ENCODE assay signal across 20 cellular contexts in the genomic region with DNA sequence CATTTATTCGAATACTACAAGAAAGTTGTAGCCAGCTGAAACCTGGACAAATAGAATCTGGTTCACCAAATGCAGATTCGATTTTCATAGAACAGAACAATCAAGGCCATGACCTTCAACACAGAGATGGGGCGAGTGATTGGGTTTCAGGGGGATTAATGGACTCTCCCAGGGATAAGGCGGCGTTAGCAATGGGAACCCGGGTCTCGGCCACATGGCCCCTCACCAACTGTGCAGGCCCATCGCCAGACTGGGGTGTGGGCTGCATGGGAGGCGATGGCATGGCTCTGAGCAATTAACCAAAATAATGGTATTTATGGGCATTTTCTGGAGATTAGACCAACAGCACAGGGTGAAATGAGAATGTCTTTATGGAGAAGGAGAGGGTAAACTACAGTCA. TPM values are rescaled to one million over a fixed set of nuclear protein-coding genes. Genes with fewer than 3 reads are reported as not detected.
DNase-seq lines count a peak whose midpoint lies in the region; ATAC-seq and TF ChIP-seq lines count a peak whose summit lies in the region.
"Had no signal": no experiment of that assay in that cellular context is flagged by ENCODE, and none has a peak within 500 bp of the region (broad histone marks: within the 10 kb centered on the region; RNA-seq: fewer than 3 reads in every experiment).

No MANE protein-coding gene starts in this region.

- no peaks in the 10 kb centered on the region for H3K9me2 ChIP-seq in DOHH2 (replicated peaks; ENCODE audit: control insufficient read depth, low read length)

- no peak for DNase-seq in RWPE2 (ENCODE audit: low spot score)
- no peak for DNase-seq in fibroblast of the aortic adventitia (ENCODE audit: low read depth)
- DNase-seq in osteoblast (ENCODE audit: insufficient read length, low spot score, missing footprints): no peak
- DNase-seq in thyroid gland: no peak
- no peak for DNase-seq in ascending aorta (ENCODE audit: low spot score in 2 of 2)
- DNase-seq in hepatic stellate cell (ENCODE audit: low spot score): no peak
- DNase-seq: activated CD4-positive, alpha-beta T cell treated with anti-CD3 and anti-CD28 coated beads for 36 hours; activated gamma-delta T cell treated with Interleukin-2 at 50 U/mL for 16 hours; dorsolateral prefrontal cortex; GF-D8; Kasumi-1; naive B cell; NCI-H1417 treated with DMSO at 0.1 percent for 48 hours; NCI-H226; SIG-M5; stimulated activated CD4-positive, alpha-beta T cell treated with anti-CD3 and anti-CD28 coated beads, Interleukin-2, amount 100 ng/mL, for 48 hours had no signal

- H3K36me3 ChIP-seq in DOHH2 (ENCODE audit: control insufficient read depth, low read length): peaks cover 48% of the 10 kb centered on the region
- H3K36me3 ChIP-seq in RWPE2 (ENCODE audit: low read depth): 0 out of 2 replicates have a peak, but pooled peaks cover 3% of the 10 kb centered on the region
- peaks cover 12% of the 10 kb centered on the region for H3K36me3 ChIP-seq in osteoblast (ENCODE audit: insufficient read depth, low read length)
- no peaks in the 10 kb centered on the region for H3K36me3 ChIP-seq in thyroid gland
- H3K36me3 ChIP-seq in ascending aorta: no peaks in the 10 kb centered on the region
- H3K36me3 ChIP-seq: suprapubic skin had no signal

- H2AFZ ChIP-seq in osteoblast (ENCODE audit: low read length): no peak overlapping the region

- H3K4me3 ChIP-seq in DOHH2 (ENCODE audit: low read length) (no peak overlapping the region), RWPE2 (ENCODE audit: severe bottlenecking) (no peak overlapping the region), fibroblast of the aortic adventitia (ENCODE audit: low read depth, low read length) (peak overlapping the region; percentile 49), osteoblast (ENCODE audit: insufficient read depth, low read length) (peak overlapping the region; percentile 55), thyroid gland (replicated peaks in 1 of 3) (no peak overlapping the region), ascending aorta (no peak overlapping the region)
- H3K4me3 ChIP-seq: suprapubic skin had no signal

- no peak for TF ChIP-seq POLR2A in thyroid gland (IDR thresholded peaks at IDR 0.05)

- peaks cover 96% of the 10 kb centered on the region for H3K79me2 ChIP-seq in DOHH2 (ENCODE audit: control insufficient read depth, low read length)
- peaks cover 97% of the 10 kb centered on the region for H3K79me2 ChIP-seq in osteoblast (ENCODE audit: insufficient read depth, low read length)

- TF ChIP-seq CTCF in DOHH2 (IDR thresholded peaks at IDR 0.05; ENCODE audit: low read depth, low read length, poor library complexity, severe bottlenecking): no peak
- TF ChIP-seq CTCF in RWPE2 (IDR thresholded peaks at IDR 0.05; ENCODE audit: poor library complexity, severe bottlenecking): no peak
- no peak for TF ChIP-seq CTCF in fibroblast of the aortic adventitia (IDR thresholded peaks at IDR 0.05; ENCODE audit: insufficient read depth, low read length)
- TF ChIP-seq CTCF in osteoblast (IDR thresholded peaks at IDR 0.05; ENCODE audit: extremely low read depth, low read depth, low read length): no peak
- no peak for TF ChIP-seq CTCF in thyroid gland (IDR thresholded peaks at IDR 0.05)
- TF ChIP-seq CTCF in ascending aorta (IDR thresholded peaks at IDR 0.05): no peak

- H3K4me1 ChIP-seq in DOHH2 (ENCODE audit: control insufficient read depth, low read length) (peaks cover 72% of the 10 kb centered on the region), RWPE2 (ENCODE audit: insufficient read depth, poor library complexity, severe bottlenecking) (peaks cover 40% of the 10 kb centered on the region), osteoblast (ENCODE audit: insufficient read depth, low read length) (peaks cover 64% of the 10 kb centered on the region), thyroid gland (peaks cover 28 to 78% of the 10 kb centered on the region in 2 donors), ascending aorta (peaks cover 9 to 21% of the 10 kb centered on the region in 2 donors)

- ATAC-seq in RWPE2 (ENCODE audit: low read depth) (no peak), GM19035 (IDR thresholded peaks at IDR 0.05; ENCODE audit: unreplicated experiment) (no peak)
- ATAC-seq: activated CD4-positive, alpha-beta T cell treated with anti-CD3 and anti-CD28 coated beads for 36 hours; left lobe of liver had no signal

- peaks cover 11% of the 10 kb centered on the region for H4K20me1 ChIP-seq in DOHH2 (ENCODE audit: control insufficient read depth, insufficient read depth, low read depth, low read length)
- peaks cover 14% of the 10 kb centered on the region for H4K20me1 ChIP-seq in osteoblast (ENCODE audit: insufficient read depth, low read length)

- WGBS in thyroid gland, 2 donors: 90 to 93% methylated on average over 9 of the region's 9 CpGs

- H3K4me2 ChIP-seq in DOHH2 (ENCODE audit: low read length): peak overlapping the region; percentile 40
- peak overlapping the region; percentile 69 for H3K4me2 ChIP-seq in osteoblast (ENCODE audit: insufficient read depth, low read length)

- H3K27ac ChIP-seq in DOHH2 (ENCODE audit: low read depth, low read length) (no peak overlapping the region; the same call in 1 of the 2 replicates), RWPE2 (ENCODE audit: poor library complexity, severe bottlenecking) (peak overlapping the region; percentile 62), osteoblast (ENCODE audit: low read depth, low read length) (peak overlapping the region; percentile 95), thyroid gland (no peak overlapping the region), ascending aorta (no peak overlapping the region)

- intact Hi-C loops in thyroid gland (cut with DNase I) (no loop called here), ascending aorta (cut with DNase I) (loop anchor here (2.0 kb wide), 1 partner anchor 17 kb away; no protein-coding TSS in a partner anchor)

- H3K9me3 ChIP-seq in DOHH2 (ENCODE audit: control insufficient read depth, insufficient read depth, low read length): no peaks in the 10 kb centered on the region
- H3K9me3 ChIP-seq in RWPE2 (ENCODE audit: severe bottlenecking): no peaks in the 10 kb centered on the region
- H3K9me3 ChIP-seq in osteoblast (ENCODE audit: low read depth, low read length): no peaks in the 10 kb centered on the region
- no peaks in the 10 kb centered on the region for H3K9me3 ChIP-seq in thyroid gland
- H3K9me3 ChIP-seq in ascending aorta: no peaks in the 10 kb centered on the region
- H3K9me3 ChIP-seq: suprapubic skin had no signal

- no peaks in the 10 kb centered on the region for H3K27me3 ChIP-seq in DOHH2 (ENCODE audit: control insufficient read depth, low read length)
- H3K27me3 ChIP-seq in RWPE2 (ENCODE audit: insufficient read depth, poor library complexity, severe bottlenecking): no peaks in the 10 kb centered on the region
- no peaks in the 10 kb centered on the region for H3K27me3 ChIP-seq in osteoblast (ENCODE audit: insufficient read depth, low read length)
- H3K27me3 ChIP-seq in thyroid gland: no peaks in the 10 kb centered on the region
- no peaks in the 10 kb centered on the region for H3K27me3 ChIP-seq in ascending aorta
- H3K27me3 ChIP-seq: dorsolateral prefrontal cortex, suprapubic skin had no signal

- peaks cover 13% of the 10 kb centered on the region; the same call in 1 of the 2 replicates for H3F3A ChIP-seq in DOHH2 (ENCODE audit: control insufficient read depth, insufficient read depth)

RNA-seq across cellular contexts. Expression of gene VGLL4, which starts 34.2 kb away (rescaled TPM):
- 94.2 and 131 TPM in 2 replicates for total RNA-seq in fibroblast of the aortic adventitia (ENCODE audit: low replicate concordance)
- 58.0 and 68.8 TPM in 2 replicates for total RNA-seq in osteoblast
- 100 to 1,000 TPM in 3 of 4 donors, 10 to 100 TPM in 1; 96.0 to 142 (median 131) TPM for total RNA-seq in thyroid gland
- total RNA-seq in ascending aorta: 146 TPM

Comparison
In these comparisons a context has a peak if more than half of its experiments do, and no peak if none do; other contexts are left out.
1. H3K27ac ChIP-seq: peak in RWPE2 (single experiment) and osteoblast (single experiment); none in DOHH2 (single experiment), thyroid gland (0 of 3) and ascending aorta (0 of 2).
2. H3K4me3 ChIP-seq: peak in fibroblast of the aortic adventitia (single experiment) and osteoblast (single experiment); none in DOHH2 (single experiment), RWPE2 (single experiment), thyroid gland (0 of 3) and ascending aorta (0 of 2).